ENCODE assay signal across 9 cellular contexts in the genomic region with DNA sequence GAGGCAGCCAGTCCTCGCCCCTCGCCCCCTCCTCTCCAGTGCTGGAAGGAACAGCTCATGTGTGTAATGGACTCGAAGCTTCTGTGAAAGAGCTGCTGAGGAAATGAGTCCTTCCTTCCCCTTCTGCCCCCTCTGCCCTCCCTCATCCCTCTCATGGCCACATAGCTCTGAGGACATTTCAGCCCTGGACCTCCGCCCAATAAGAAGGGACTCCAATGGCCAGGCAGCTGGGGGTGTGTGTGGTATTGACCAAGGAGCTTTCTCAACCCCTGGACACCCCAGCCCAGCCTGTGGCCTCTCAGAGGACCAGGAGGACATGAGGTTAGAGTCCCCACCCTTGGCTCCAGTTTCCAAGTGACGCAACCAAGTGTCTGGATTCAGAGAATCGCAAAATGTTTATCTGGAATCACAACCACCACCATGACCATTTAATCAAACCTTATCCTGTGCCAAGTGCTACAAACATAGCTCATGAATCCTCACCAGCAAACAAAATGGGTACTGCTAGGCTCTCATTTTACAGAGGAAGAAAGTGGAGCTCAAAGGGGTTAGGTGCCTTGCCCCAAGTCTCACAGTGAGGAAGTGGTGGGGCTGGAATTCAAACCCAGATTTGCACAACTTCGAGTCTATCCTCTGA. TPM values are rescaled to one million over a fixed set of nuclear protein-coding genes. Genes with fewer than 3 reads are reported as not detected.
DNase-seq lines count a peak whose midpoint lies in the region; ATAC-seq, FAIRE-seq and TF ChIP-seq lines count a peak whose summit lies in the region.
"Had no signal": no experiment of that assay in that cellular context is flagged by ENCODE, and none has a peak within 500 bp of the region (broad histone marks: within the 10 kb centered on the region; RNA-seq: fewer than 3 reads in every experiment).

No MANE protein-coding gene starts in this region.

- no peak overlapping the region for H3K27ac Mint-ChIP-seq in WTC11
- no peak overlapping the region for H3K27ac Mint-ChIP-seq in T-helper 2 cell treated with Interferon-gamma antibody and Interleukin-4, amounts not matched to agents 5 μg/mL and 100 μg/mL, for 36 hours

- peak; percentile 58 for FAIRE-seq in bronchial epithelial cell (lab: Jason Lieb, UNC)
- FAIRE-seq: GM12892 had no signal

- CTCF ChIA-PET in WTC11 (lab: Charles Lee) = interaction anchor here (0.9 to 11.6 kb wide), 11 partner anchors 12 to 143 kb away, joined by 3 to 143 read pairs (median 6); no protein-coding TSS in a partner anchor

- no peaks in the 10 kb centered on the region for H3K36me3 ChIP-seq in bronchial epithelial cell (ENCODE audit: control insufficient read depth, insufficient read depth, low read length)
- H3K36me3 ChIP-seq in mucosa of descending colon (ENCODE audit: low read depth) = no peaks in the 10 kb centered on the region

- DNase-seq in AG08396 (ENCODE audit: low spot score) = peak; percentile 57
- peak; percentile 83 for DNase-seq in M059J (ENCODE audit: low read depth)
- no peak for DNase-seq in bronchial epithelial cell (ENCODE audit: low read depth)
- DNase-seq in mucosa of descending colon = peak; percentile 66 to 85 (median 78)
- DNase-seq in WTC11 (ENCODE audit: low spot score) = no peak
- DNase-seq in T-helper 2 cell treated with Interferon-gamma antibody and Interleukin-4, amounts not matched to agents 5 μg/mL and 100 μg/mL, for 36 hours (ENCODE audit: low spot score) = no peak
- DNase-seq in stimulated activated CD4-positive, alpha-beta T cell treated with anti-CD3 and anti-CD28 coated beads, Interleukin-12 subunit alpha, Interleukin-12 subunit beta, amount 100 ng/mL, for 4 hours = no peak

- H3K4me3 Mint-ChIP-seq in WTC11 = no peak overlapping the region
- H3K4me3 Mint-ChIP-seq in T-helper 2 cell treated with Interferon-gamma antibody and Interleukin-4, amounts not matched to agents 5 μg/mL and 100 μg/mL, for 36 hours = no peak overlapping the region

- no peaks in the 10 kb centered on the region for H3K9me3 ChIP-seq in mucosa of descending colon

- H3K9me3 Mint-ChIP-seq in WTC11 = no peaks in the 10 kb centered on the region
- H3K9me3 Mint-ChIP-seq in T-helper 2 cell treated with Interferon-gamma antibody and Interleukin-4, amounts not matched to agents 5 μg/mL and 100 μg/mL, for 36 hours = no peaks in the 10 kb centered on the region

- no peak for TF ChIP-seq CTCF in bronchial epithelial cell (IDR thresholded peaks at IDR 0.05; ENCODE audit: insufficient read depth, low read length, severe bottlenecking)
- no peak for TF ChIP-seq CTCF in mucosa of descending colon (IDR thresholded peaks at IDR 0.05)
- no peak for TF ChIP-seq CTCF in WTC11 (IDR thresholded peaks at IDR 0.05)

- POLR2A ChIA-PET in WTC11 (lab: Charles Lee) = interaction anchor here (1.3 kb wide), 1 partner anchor 14 kb away, joined by 3 read pairs; no protein-coding TSS in a partner anchor

- peak; percentile 3 for ATAC-seq in mucosa of descending colon
- no peak for ATAC-seq in WTC11
- no peak for ATAC-seq in HG03196 (IDR thresholded peaks at IDR 0.05; ENCODE audit: unreplicated experiment)

- peaks cover 50% of the 10 kb centered on the region for H3K4me1 Mint-ChIP-seq in WTC11
- H3K4me1 Mint-ChIP-seq in T-helper 2 cell treated with Interferon-gamma antibody and Interleukin-4, amounts not matched to agents 5 μg/mL and 100 μg/mL, for 36 hours (ENCODE audit: low read depth) = peaks cover 61% of the 10 kb centered on the region

- no peaks in the 10 kb centered on the region for H3K36me3 Mint-ChIP-seq in WTC11
- no peaks in the 10 kb centered on the region for H3K36me3 Mint-ChIP-seq in T-helper 2 cell treated with Interferon-gamma antibody and Interleukin-4, amounts not matched to agents 5 μg/mL and 100 μg/mL, for 36 hours (ENCODE audit: low read depth)

- H3K27me3 Mint-ChIP-seq in WTC11 (ENCODE audit: low read depth) = peaks cover 5% of the 10 kb centered on the region; the same call in 1 of the 2 replicates
- H3K27me3 Mint-ChIP-seq in T-helper 2 cell treated with Interferon-gamma antibody and Interleukin-4, amounts not matched to agents 5 μg/mL and 100 μg/mL, for 36 hours (ENCODE audit: low read depth) = no peaks in the 10 kb centered on the region

- intact Hi-C loops in mucosa of descending colon (cut with DNase I, micrococcal nuclease) = no loop called here

- no peaks in the 10 kb centered on the region for H3K27me3 ChIP-seq in bronchial epithelial cell (ENCODE audit: control insufficient read depth, insufficient read depth, low read length)

- peaks cover 86% of the 10 kb centered on the region for H3K4me1 ChIP-seq in mucosa of descending colon (ENCODE audit: low read depth)

- H3K4me3 ChIP-seq in bronchial epithelial cell (ENCODE audit: low read depth, low read length) (no peak overlapping the region), mucosa of descending colon (no peak overlapping the region)

TF ChIP-seq in WTC11, 78 proteins besides CTCF, POLR2A, EP300 and RAD21 (continues in another document):
- TF ChIP-seq GRHL2 (CRISPR knock-in tag; IDR thresholded peaks at IDR 0.05; ENCODE audit: insufficient replicate concordance, severe bottlenecking) (no peak), SOX15 (CRISPR knock-in tag; IDR thresholded peaks at IDR 0.05) (no peak), ZNF512 (CRISPR knock-in tag; IDR thresholded peaks at IDR 0.05; ENCODE audit: borderline replicate concordance) (no peak), ATF2 (CRISPR knock-in tag; IDR thresholded peaks at IDR 0.05; ENCODE audit: borderline replicate concordance, low read depth) (no peak), KAT7 (CRISPR knock-in tag; IDR thresholded peaks at IDR 0.05; ENCODE audit: borderline replicate concordance) (no peak), TEAD4 (CRISPR knock-in tag; IDR thresholded peaks at IDR 0.05) (no peak), OVOL2 (CRISPR knock-in tag; IDR thresholded peaks at IDR 0.05; ENCODE audit: borderline replicate concordance) (no peak), TP53 (CRISPR knock-in tag; IDR thresholded peaks at IDR 0.05) (no peak), FOXJ3 (CRISPR knock-in tag; IDR thresholded peaks at IDR 0.05; ENCODE audit: borderline replicate concordance) (no peak)
- TF ChIP-seq, protein P1, sequence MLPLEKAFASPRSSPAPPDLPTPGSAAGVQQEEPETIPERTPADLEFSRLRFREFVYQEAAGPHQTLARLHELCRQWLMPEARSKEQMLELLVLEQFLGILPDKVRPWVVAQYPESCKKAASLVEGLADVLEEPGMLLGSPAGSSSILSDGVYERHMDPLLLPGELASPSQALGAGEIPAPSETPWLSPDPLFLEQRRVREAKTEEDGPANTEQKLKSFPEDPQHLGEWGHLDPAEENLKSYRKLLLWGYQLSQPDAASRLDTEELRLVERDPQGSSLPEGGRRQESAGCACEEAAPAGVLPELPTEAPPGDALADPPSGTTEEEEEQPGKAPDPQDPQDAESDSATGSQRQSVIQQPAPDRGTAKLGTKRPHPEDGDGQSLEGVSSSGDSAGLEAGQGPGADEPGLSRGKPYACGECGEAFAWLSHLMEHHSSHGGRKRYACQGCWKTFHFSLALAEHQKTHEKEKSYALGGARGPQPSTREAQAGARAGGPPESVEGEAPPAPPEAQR (CRISPR knock-in tag; IDR thresholded peaks at IDR 0.05) = no peak

RNA-seq across cellular contexts. Expression of gene ECE1, which starts 47.8 kb away (rescaled TPM):
- total RNA-seq in M059J (2014; rRNA removed; shearing (Covaris generic)) = 88.5 and 125 TPM in 2 replicates
- total RNA-seq in bronchial epithelial cell (44.2 and 61.8 TPM in 2 replicates), mucosa of descending colon (100 to 1,000 TPM; 103 to 161 (median 149) TPM), WTC11 (2021) (40.6 to 45.0 TPM (median 42.0 TPM) in 3 replicates)

Comparison
In these comparisons a context has a peak if more than half of its experiments do, and no peak if none do; other contexts are left out.
1. DNase-seq: peak in AG08396 (single experiment), M059J (single experiment) and mucosa of descending colon (3 of 3); none in bronchial epithelial cell (single experiment), WTC11 (single experiment), T-helper 2 cell treated with Interferon-gamma antibody and Interleukin-4, amounts not matched to agents 5 μg/mL and 100 μg/mL, for 36 hours (single experiment) and stimulated activated CD4-positive, alpha-beta T cell treated with anti-CD3 and anti-CD28 coated beads, Interleukin-12 subunit alpha, Interleukin-12 subunit beta, amount 100 ng/mL, for 4 hours (single experiment).